Comparison of ENCODE assay signal across 8 cellular contexts in the genomic region with DNA sequence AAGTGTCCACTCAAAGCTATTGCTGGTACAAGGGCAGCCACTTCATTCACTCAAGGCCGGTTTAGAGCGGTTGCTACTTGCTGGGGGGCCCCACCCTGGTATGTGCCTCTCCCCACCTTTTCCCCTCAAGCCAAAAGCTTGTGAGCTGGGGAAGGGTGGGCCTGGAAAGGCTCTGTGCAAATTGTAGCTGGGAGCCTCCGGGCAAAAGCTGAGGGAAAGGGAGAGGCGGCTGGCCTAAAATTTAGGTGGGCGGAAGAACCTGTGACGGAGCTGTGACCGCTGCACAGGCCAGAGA. TPM values are rescaled to one million over a fixed set of nuclear protein-coding genes. Genes with fewer than 3 reads are reported as not detected.
A peak's percentile ranks its signal among the peaks of the same experiment; 100 is the strongest.
DNase-seq lines count a peak whose midpoint lies in the region; ATAC-seq and TF ChIP-seq lines count a peak whose summit lies in the region.

No MANE protein-coding gene starts in this region.

- POLR2A ChIA-PET in A673 (lab: Charles Lee; ENCODE audit: low non-redundant PET) = interaction anchor here (0.6 kb wide), 1 partner anchor 566 kb away, joined by 3 read pairs; no protein-coding TSS in a partner anchor

- H3K9me3 Mint-ChIP-seq in naive B cell = no peaks in the 10 kb centered on the region

- peak overlapping the region in 2 of 6 donors; percentile 66 to 86 for H3K27ac Mint-ChIP-seq in naive B cell

- no peaks in the 10 kb centered on the region for H3K27me3 Mint-ChIP-seq in naive B cell

- CTCF ChIA-PET in A673 (lab: Charles Lee) = no interaction called here

- no peaks in the 10 kb centered on the region for H3K4me1 ChIP-seq in A673 (ENCODE audit: insufficient read depth, low read length, poor library complexity, severe bottlenecking)
- H3K4me1 ChIP-seq in HUES48 (ENCODE audit: control insufficient read depth, insufficient read depth, low read length) = no peaks in the 10 kb centered on the region
- no peaks in the 10 kb centered on the region for H3K4me1 ChIP-seq in breast epithelium

- peak overlapping the region; percentile 77 to 98 (median 96) for H3K4me3 Mint-ChIP-seq in naive B cell

- intact Hi-C loops in A673 (cut with micrococcal nuclease; ENCODE audit: unreplicated experiment) (loop anchor here (10.0 kb wide), 1 partner anchor 119 kb away; no protein-coding TSS in a partner anchor), breast epithelium (cut with DNase I; ENCODE audit: low total_unique reads) (no loop called here)

- no peak overlapping the region for H3K9ac ChIP-seq in HUES48 (ENCODE audit: low read depth, low read length)

- peaks cover 20 to 38% (median 31%) of the 10 kb centered on the region in 3 donors for H3K4me1 Mint-ChIP-seq in naive B cell

- H3K36me3 ChIP-seq in A673 (ENCODE audit: insufficient read depth, low read length, poor library complexity, severe bottlenecking) (peaks cover 35% of the 10 kb centered on the region), HUES48 (ENCODE audit: control insufficient read depth, insufficient read depth, low read length) (peaks cover 45% of the 10 kb centered on the region), breast epithelium (no peaks in the 10 kb centered on the region)

- no peak for TF ChIP-seq POLR2A in breast epithelium (IDR thresholded peaks at IDR 0.05)

- no peak overlapping the region for H3K4me3 ChIP-seq in A673 (ENCODE audit: low read depth, low read length, poor library complexity, severe bottlenecking)
- peak overlapping the region; percentile 91 for H3K4me3 ChIP-seq in HUES48 (ENCODE audit: low read depth, low read length)
- H3K4me3 ChIP-seq in breast epithelium = peak overlapping the region; percentile 72 to 78 (median 78)

- H3K27ac ChIP-seq in A673 (ENCODE audit: low read depth, low read length, poor library complexity, severe bottlenecking) = peak overlapping the region; percentile 70
- peak overlapping the region; percentile 79 for H3K27ac ChIP-seq in HUES48 (ENCODE audit: low read depth, low read length)
- peak overlapping the region; percentile 92 for H3K27ac ChIP-seq in breast epithelium
- no peak overlapping the region for H3K27ac ChIP-seq in caudate nucleus (ENCODE audit: low read depth, low read length)

- no peaks in the 10 kb centered on the region for H3K9me3 ChIP-seq in A673 (ENCODE audit: low read depth, low read length, poor library complexity, severe bottlenecking)
- H3K9me3 ChIP-seq in HUES48 (ENCODE audit: control insufficient read depth, insufficient read depth, low read length) = no peaks in the 10 kb centered on the region
- no peaks in the 10 kb centered on the region for H3K9me3 ChIP-seq in breast epithelium

- ATAC-seq in naive B cell (ENCODE audit: low read depth in 2 of 2) = no peak
- ATAC-seq in HG02610 (IDR thresholded peaks at IDR 0.05; ENCODE audit: unreplicated experiment) = no peak

- no peak for TF ChIP-seq CTCF in A673 (conservative IDR thresholded peaks at IDR 0.05; ENCODE audit: low read depth, low read length)
- no peak for TF ChIP-seq CTCF in breast epithelium (IDR thresholded peaks at IDR 0.05)

- no peak for DNase-seq in A673 (ENCODE audit: low spot score)
- DNase-seq in breast epithelium (ENCODE audit: low spot score in 2 of 2) = no peak
- DNase-seq in naive B cell = no peak
- no peak for DNase-seq in NCI-H2196 (lab: John Stamatoyannopoulos, UW; ENCODE audit: unreplicated experiment)
- DNase-seq in stimulated activated naive CD4-positive, alpha-beta T cell (lab: John Stamatoyannopoulos, UW) = no peak
- no peak for DNase-seq in caudate nucleus (lab: John Stamatoyannopoulos, UW)

- peaks cover 4 to 16% of the 10 kb centered on the region in 2 donors for H3K36me3 Mint-ChIP-seq in naive B cell

- BruUV-seq in A673 (replicated peaks; lab: Mats Ljungman, UMichigan) = no TSS peak

- H3K27me3 ChIP-seq in A673 (replicated peaks; ENCODE audit: insufficient read depth, low read depth, low read length, poor library complexity) (no peaks in the 10 kb centered on the region), HUES48 (ENCODE audit: control insufficient read depth, insufficient read depth, low read length) (no peaks in the 10 kb centered on the region), breast epithelium (no peaks in the 10 kb centered on the region)

RNA-seq across cellular contexts. Expression of gene SH3D21, which starts 0.3 kb away (rescaled TPM):
- total RNA-seq in A673 (2021) (2.9 and 4.0 TPM in 2 replicates), breast epithelium (10 to 100 TPM in 2 of 3 donors, under 1 TPM in 1; 0.80 to 18.7 (median 18.0) TPM)
- under 1 TPM in 4 of 6 donors, not detected in 2; 0.23 to 0.51 (median 0.36) TPM for polyA plus RNA-seq in naive B cell (ENCODE audit: low read depth in 6 of 6)

RNA-seq across cellular contexts. Expression of gene EVA1B, which starts 17.6 kb away (rescaled TPM):
- 6.2 and 8.4 TPM in 2 replicates for total RNA-seq in A673 (2021)
- total RNA-seq in breast epithelium = 100 to 1,000 TPM in 2 of 3 donors, 10 to 100 TPM in 1; 62.1 to 129 (median 118) TPM
- polyA plus RNA-seq in naive B cell (ENCODE audit: low read depth in 6 of 6) = 1 to 10 TPM in 1 of 6 donors, under 1 TPM in 3, not detected in 2; 0.52 to 1.3 (median 0.74) TPM
